ENCODE assay signal across 8 cellular contexts in genomic region chr20:4064118-4064962, GRCh38. TPM values are rescaled to one million over a fixed set of nuclear protein-coding genes. Genes with fewer than 3 reads are reported as not detected.
A peak's percentile ranks its signal among the peaks of the same experiment; 100 is the strongest.
DNase-seq lines count a peak whose midpoint lies in the region; ATAC-seq and TF ChIP-seq lines count a peak whose summit lies in the region.

No MANE protein-coding gene starts in this region.

- peaks cover 47% of the 10 kb centered on the region for H3K4me1 ChIP-seq in mammary epithelial cell (ENCODE audit: insufficient read depth, low read length)
- peaks cover 11 to 67% (median 51%) of the 10 kb centered on the region in 5 donors for H3K4me1 ChIP-seq in subcutaneous abdominal adipose tissue (ENCODE audit: control insufficient read depth in 5 of 5, insufficient read depth in 5 of 5, low read length in 5 of 5)

- H3K36me3 ChIP-seq in mammary epithelial cell (ENCODE audit: insufficient read depth, low read length) (no peaks in the 10 kb centered on the region), subcutaneous abdominal adipose tissue (ENCODE audit: control insufficient read depth in 5 of 5, insufficient read depth in 5 of 5, low read length in 5 of 5) (no peaks in the 10 kb centered on the region)

- BruUV-seq in mammary epithelial cell (replicated peaks; lab: Mats Ljungman, UMichigan): no TSS peak

- peak in 1 of 2 donors; percentile 11 for TF ChIP-seq CTCF in mammary epithelial cell (conservative IDR thresholded peaks at IDR 0.05 in 1 of 2, IDR thresholded peaks at IDR 0.05 in 1 of 2; ENCODE audit: extremely low read depth in 1 of 2, insufficient read depth in 1 of 2, low read depth in 1 of 2, low read length in 2 of 2)

- WGBS in mammary epithelial cell (ENCODE audit: low coverage, missing lambda C conversion rate): 25% methylated on average over 9 of the region's 13 CpGs

- H3K4me2 ChIP-seq in mammary epithelial cell (ENCODE audit: insufficient read depth, low read depth, low read length): peak overlapping the region; percentile 42

- peak overlapping the region; percentile 22 for H3K27ac ChIP-seq in mammary epithelial cell (ENCODE audit: insufficient read depth, low read depth, low read length)
- peak overlapping the region; percentile 82 for H3K27ac ChIP-seq in subcutaneous abdominal adipose tissue (ENCODE audit: low read depth, low read length)

- peak overlapping the region; percentile 78 for H2AFZ ChIP-seq in mammary epithelial cell (ENCODE audit: low read depth, low read length)

- H3K4me3 ChIP-seq in mammary epithelial cell (replicated peaks in 1 of 3; ENCODE audit: insufficient read depth in 1 of 3, low read depth in 2 of 3, low read length in 3 of 3) (no peak overlapping the region), subcutaneous abdominal adipose tissue (ENCODE audit: low read depth in 1 of 5, low read length in 5 of 5) (peak overlapping the region in 2 of 5 donors; percentile 17 to 27)

- ATAC-seq in left colon: peak; percentile 87
- no peak for ATAC-seq in stimulated activated naive CD8-positive, alpha-beta T cell treated with anti-CD3 and anti-CD28 coated beads, Interleukin-15, Interleukin-2, amounts not matched to agents 100 U/mL and 50 U/mL, for 24 hours
- ATAC-seq in GM19351 (IDR thresholded peaks at IDR 0.05; ENCODE audit: unreplicated experiment): no peak

- DNase-seq in COLO829 (ENCODE audit: low spot score) (peak; percentile 73), NCI-H1105 (lab: John Stamatoyannopoulos, UW) (peak; percentile 44), mammary epithelial cell (peak; percentile 79), left colon (peak; percentile 85 to 87), T-helper 1 cell (no peak)
- DNase-seq in stimulated activated naive CD8-positive, alpha-beta T cell treated with anti-CD3 and anti-CD28 coated beads, Interleukin-15, Interleukin-2, amounts not matched to agents 100 U/mL and 50 U/mL, for 24 hours: no peak

- no peaks in the 10 kb centered on the region for H3K9me3 ChIP-seq in mammary epithelial cell (replicated peaks; ENCODE audit: insufficient read depth, low read length)
- no peaks in the 10 kb centered on the region for H3K9me3 ChIP-seq in subcutaneous abdominal adipose tissue (ENCODE audit: control insufficient read depth in 5 of 5, low read length in 5 of 5)

- H3K27me3 ChIP-seq in mammary epithelial cell (ENCODE audit: insufficient read depth, low read length) (no peaks in the 10 kb centered on the region), subcutaneous abdominal adipose tissue (ENCODE audit: control insufficient read depth in 5 of 5, insufficient read depth in 4 of 5, low read length in 5 of 5) (no peaks in the 10 kb centered on the region)

- H3K9ac ChIP-seq in mammary epithelial cell (ENCODE audit: insufficient read depth, low read length): no peak overlapping the region
- H3K9ac ChIP-seq in subcutaneous abdominal adipose tissue (ENCODE audit: low read length in 5 of 5): no peak overlapping the region

- dilution Hi-C loops in mammary epithelial cell (cut with HindIII; ENCODE audit: low sequenced_read_pairs): no loop called here

- no peaks in the 10 kb centered on the region for H4K20me1 ChIP-seq in mammary epithelial cell (ENCODE audit: insufficient read depth, low read length)

- CTCF ChIA-PET in mammary epithelial cell (lab: Charles Lee; ENCODE audit: low non-redundant PET): interaction anchor here (0.7 kb wide), 1 partner anchor 353 kb away, joined by 3 read pairs; no protein-coding TSS in a partner anchor

- no peaks in the 10 kb centered on the region for H3K79me2 ChIP-seq in mammary epithelial cell (ENCODE audit: insufficient read depth, low read length)

- in situ Hi-C loops in mammary epithelial cell (cut with MboI; ENCODE audit: low sequenced_read_pairs in 2 of 2): no loop called here

- intact Hi-C loops in mammary epithelial cell (cut with micrococcal nuclease) (no loop called here), left colon (cut with DNase I, micrococcal nuclease) (no loop called here)

RNA-seq across cellular contexts. Expression of gene RNF24, which starts 49.0 kb away (rescaled TPM):
- total RNA-seq in mammary epithelial cell (10 to 100 TPM in 1 of 2 donors, 1 to 10 TPM in 1; 8.8 to 13.5 TPM), left colon (1 to 10 TPM; 2.9 to 5.6 TPM)
- polyA plus RNA-seq in mammary epithelial cell: 5.9 TPM
- 15.0 TPM for polyA minus RNA-seq in mammary epithelial cell

Comparison
In these comparisons a context has a peak if more than half of its experiments do, and no peak if none do; other contexts are left out.
1. DNase-seq: peak in COLO829 (single experiment), NCI-H1105 (single experiment), mammary epithelial cell (single experiment) and left colon (2 of 2); none in T-helper 1 cell (0 of 5) and stimulated activated naive CD8-positive, alpha-beta T cell treated with anti-CD3 and anti-CD28 coated beads, Interleukin-15, Interleukin-2, amounts not matched to agents 100 U/mL and 50 U/mL, for 24 hours (single experiment).